1 cellular context compared by ENCODE assay signal in the genomic region with DNA sequence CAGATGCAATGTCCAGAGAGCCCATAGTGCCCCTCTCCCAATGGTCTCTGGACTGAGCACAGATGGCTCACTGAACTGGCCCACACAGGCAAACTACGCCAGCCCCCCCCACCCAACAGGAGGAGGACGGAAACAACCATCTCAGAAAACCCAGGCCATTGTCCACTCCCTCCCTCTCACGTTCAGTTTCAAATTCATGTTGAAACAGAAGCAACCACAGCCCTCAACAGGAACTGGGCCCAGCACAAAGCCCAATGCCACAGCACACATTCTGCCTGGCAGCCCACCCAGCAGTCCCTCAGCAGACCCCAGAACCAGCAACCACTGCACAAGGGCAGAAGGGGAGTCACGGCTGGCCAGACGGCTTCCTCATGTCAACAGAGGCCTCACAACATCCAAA.
TF ChIP-seq lines count a peak whose summit lies in the region.

No MANE protein-coding gene starts in this region.

TF ChIP-seq in GM23338, 12 proteins besides CTCF, POLR2A, EP300 and RAD21 (continued from another document):
- TF ChIP-seq, protein P1, sequence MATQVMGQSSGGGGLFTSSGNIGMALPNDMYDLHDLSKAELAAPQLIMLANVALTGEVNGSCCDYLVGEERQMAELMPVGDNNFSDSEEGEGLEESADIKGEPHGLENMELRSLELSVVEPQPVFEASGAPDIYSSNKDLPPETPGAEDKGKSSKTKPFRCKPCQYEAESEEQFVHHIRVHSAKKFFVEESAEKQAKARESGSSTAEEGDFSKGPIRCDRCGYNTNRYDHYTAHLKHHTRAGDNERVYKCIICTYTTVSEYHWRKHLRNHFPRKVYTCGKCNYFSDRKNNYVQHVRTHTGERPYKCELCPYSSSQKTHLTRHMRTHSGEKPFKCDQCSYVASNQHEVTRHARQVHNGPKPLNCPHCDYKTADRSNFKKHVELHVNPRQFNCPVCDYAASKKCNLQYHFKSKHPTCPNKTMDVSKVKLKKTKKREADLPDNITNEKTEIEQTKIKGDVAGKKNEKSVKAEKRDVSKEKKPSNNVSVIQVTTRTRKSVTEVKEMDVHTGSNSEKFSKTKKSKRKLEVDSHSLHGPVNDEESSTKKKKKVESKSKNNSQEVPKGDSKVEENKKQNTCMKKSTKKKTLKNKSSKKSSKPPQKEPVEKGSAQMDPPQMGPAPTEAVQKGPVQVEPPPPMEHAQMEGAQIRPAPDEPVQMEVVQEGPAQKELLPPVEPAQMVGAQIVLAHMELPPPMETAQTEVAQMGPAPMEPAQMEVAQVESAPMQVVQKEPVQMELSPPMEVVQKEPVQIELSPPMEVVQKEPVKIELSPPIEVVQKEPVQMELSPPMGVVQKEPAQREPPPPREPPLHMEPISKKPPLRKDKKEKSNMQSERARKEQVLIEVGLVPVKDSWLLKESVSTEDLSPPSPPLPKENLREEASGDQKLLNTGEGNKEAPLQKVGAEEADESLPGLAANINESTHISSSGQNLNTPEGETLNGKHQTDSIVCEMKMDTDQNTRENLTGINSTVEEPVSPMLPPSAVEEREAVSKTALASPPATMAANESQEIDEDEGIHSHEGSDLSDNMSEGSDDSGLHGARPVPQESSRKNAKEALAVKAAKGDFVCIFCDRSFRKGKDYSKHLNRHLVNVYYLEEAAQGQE (IDR thresholded peaks at IDR 0.05; ENCODE audit: unreplicated experiment): no peak
- TF ChIP-seq ETS1 (IDR thresholded peaks at IDR 0.05) (no peak), CREB1 (CRISPR knock-in tag; IDR thresholded peaks at IDR 0.05; ENCODE audit: low read depth) (no peak), ZNF114 (CRISPR knock-in tag; IDR thresholded peaks at IDR 0.05) (no peak), NANOG (IDR thresholded peaks at IDR 0.05; ENCODE audit: borderline replicate concordance) (no peak), ZNF331 (CRISPR knock-in tag; IDR thresholded peaks at IDR 0.05; ENCODE audit: low read depth) (no peak), JUNB (IDR thresholded peaks at IDR 0.05; ENCODE audit: unreplicated experiment) (no peak), POLR2AphosphoS5 (IDR thresholded peaks at IDR 0.05; ENCODE audit: low read depth) (no peak), STAT1 (IDR thresholded peaks at IDR 0.05; ENCODE audit: unreplicated experiment) (no peak)
- TF ChIP-seq, protein P2, sequence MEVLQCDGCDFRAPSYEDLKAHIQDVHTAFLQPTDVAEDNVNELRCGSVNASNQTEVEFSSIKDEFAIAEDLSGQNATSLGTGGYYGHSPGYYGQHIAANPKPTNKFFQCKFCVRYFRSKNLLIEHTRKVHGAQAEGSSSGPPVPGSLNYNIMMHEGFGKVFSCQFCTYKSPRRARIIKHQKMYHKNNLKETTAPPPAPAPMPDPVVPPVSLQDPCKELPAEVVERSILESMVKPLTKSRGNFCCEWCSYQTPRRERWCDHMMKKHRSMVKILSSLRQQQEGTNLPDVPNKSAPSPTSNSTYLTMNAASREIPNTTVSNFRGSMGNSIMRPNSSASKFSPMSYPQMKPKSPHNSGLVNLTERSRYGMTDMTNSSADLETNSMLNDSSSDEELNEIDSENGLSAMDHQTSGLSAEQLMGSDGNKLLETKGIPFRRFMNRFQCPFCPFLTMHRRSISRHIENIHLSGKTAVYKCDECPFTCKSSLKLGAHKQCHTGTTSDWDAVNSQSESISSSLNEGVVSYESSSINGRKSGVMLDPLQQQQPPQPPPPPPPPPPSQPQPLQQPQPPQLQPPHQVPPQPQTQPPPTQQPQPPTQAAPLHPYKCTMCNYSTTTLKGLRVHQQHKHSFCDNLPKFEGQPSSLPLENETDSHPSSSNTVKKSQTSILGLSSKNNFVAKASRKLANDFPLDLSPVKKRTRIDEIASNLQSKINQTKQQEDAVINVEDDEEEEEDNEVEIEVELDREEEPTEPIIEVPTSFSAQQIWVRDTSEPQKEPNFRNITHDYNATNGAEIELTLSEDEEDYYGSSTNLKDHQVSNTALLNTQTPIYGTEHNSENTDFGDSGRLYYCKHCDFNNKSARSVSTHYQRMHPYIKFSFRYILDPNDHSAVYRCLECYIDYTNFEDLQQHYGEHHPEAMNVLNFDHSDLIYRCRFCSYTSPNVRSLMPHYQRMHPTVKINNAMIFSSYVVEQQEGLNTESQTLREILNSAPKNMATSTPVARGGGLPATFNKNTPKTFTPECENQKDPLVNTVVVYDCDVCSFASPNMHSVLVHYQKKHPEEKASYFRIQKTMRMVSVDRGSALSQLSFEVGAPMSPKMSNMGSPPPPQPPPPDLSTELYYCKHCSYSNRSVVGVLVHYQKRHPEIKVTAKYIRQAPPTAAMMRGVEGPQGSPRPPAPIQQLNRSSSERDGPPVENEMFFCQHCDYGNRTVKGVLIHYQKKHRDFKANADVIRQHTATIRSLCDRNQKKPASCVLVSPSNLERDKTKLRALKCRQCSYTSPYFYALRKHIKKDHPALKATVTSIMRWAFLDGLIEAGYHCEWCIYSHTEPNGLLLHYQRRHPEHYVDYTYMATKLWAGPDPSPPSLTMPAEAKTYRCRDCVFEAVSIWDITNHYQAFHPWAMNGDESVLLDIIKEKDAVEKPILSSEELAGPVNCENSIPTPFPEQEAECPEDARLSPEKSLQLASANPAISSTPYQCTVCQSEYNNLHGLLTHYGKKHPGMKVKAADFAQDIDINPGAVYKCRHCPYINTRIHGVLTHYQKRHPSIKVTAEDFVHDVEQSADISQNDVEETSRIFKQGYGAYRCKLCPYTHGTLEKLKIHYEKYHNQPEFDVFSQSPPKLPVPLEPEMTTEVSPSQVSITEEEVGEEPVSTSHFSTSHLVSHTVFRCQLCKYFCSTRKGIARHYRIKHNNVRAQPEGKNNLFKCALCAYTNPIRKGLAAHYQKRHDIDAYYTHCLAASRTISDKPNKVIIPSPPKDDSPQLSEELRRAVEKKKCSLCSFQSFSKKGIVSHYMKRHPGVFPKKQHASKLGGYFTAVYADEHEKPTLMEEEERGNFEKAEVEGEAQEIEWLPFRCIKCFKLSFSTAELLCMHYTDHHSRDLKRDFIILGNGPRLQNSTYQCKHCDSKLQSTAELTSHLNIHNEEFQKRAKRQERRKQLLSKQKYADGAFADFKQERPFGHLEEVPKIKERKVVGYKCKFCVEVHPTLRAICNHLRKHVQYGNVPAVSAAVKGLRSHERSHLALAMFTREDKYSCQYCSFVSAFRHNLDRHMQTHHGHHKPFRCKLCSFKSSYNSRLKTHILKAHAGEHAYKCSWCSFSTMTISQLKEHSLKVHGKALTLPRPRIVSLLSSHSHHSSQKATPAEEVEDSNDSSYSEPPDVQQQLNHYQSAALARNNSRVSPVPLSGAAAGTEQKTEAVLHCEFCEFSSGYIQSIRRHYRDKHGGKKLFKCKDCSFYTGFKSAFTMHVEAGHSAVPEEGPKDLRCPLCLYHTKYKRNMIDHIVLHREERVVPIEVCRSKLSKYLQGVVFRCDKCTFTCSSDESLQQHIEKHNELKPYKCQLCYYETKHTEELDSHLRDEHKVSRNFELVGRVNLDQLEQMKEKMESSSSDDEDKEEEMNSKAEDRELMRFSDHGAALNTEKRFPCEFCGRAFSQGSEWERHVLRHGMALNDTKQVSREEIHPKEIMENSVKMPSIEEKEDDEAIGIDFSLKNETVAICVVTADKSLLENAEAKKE (CRISPR knock-in tag; IDR thresholded peaks at IDR 0.05): no peak
